14 cellular contexts compared by ENCODE assay signal in genomic region chr17:82035488-82035887, GRCh38. TPM values are rescaled to one million over a fixed set of nuclear protein-coding genes. Genes with fewer than 3 reads are reported as not detected.
DNase-seq lines count a peak whose midpoint lies in the region; ATAC-seq and TF ChIP-seq lines count a peak whose summit lies in the region.
"Had no signal": no experiment of that assay in that cellular context is flagged by ENCODE, and none has a peak within 500 bp of the region (broad histone marks: within the 10 kb centered on the region; RNA-seq: fewer than 3 reads in every experiment).

No MANE protein-coding gene starts in this region.

- CTCF ChIA-PET in PC-3 (lab: Charles Lee) = no interaction called here

- no peak for DNase-seq in activated T-cell treated with anti-CD3 and anti-CD28 coated beads, Interleukin-2, amount 50 U/mL, for 72 hours
- DNase-seq in activated T-cell treated with anti-CD3 and anti-CD28 coated beads for 4 hours (no peak), PC-3 (no peak), foreskin keratinocyte (no peak), T1000 (lab: John Stamatoyannopoulos, UW) (no peak), inferior parietal cortex (ENCODE audit: extremely low spot score) (no peak)
- DNase-seq in effector memory CD8-positive, alpha-beta T cell = no peak
- DNase-seq: DMS153, HCEC 1CT, lower lobe of right lung, NCI-H2029, small intestine had no signal

- no peak overlapping the region for H3K27ac Mint-ChIP-seq in activated T-cell treated with anti-CD3 and anti-CD28 coated beads, Interleukin-2, amount 50 U/mL, for 72 hours
- peak overlapping the region in 1 of 2 donors; percentile 57 for H3K27ac Mint-ChIP-seq in effector memory CD8-positive, alpha-beta T cell

- H3K4me3 Mint-ChIP-seq in activated T-cell treated with anti-CD3 and anti-CD28 coated beads, Interleukin-2, amount 50 U/mL, for 72 hours = peak overlapping the region; percentile 41 to 86
- peak overlapping the region; percentile 82 to 88 for H3K4me3 Mint-ChIP-seq in effector memory CD8-positive, alpha-beta T cell

- H3K4me1 ChIP-seq in PC-3 (ENCODE audit: insufficient read depth, low read length) = peaks cover 25% of the 10 kb centered on the region
- H3K4me1 ChIP-seq in skeletal muscle satellite cell (ENCODE audit: control insufficient read depth, insufficient read depth, low read length) = peaks cover 25% of the 10 kb centered on the region
- H3K4me1 ChIP-seq in foreskin keratinocyte = no peaks in the 10 kb centered on the region

- H3K27me3 Mint-ChIP-seq in activated T-cell treated with anti-CD3 and anti-CD28 coated beads, Interleukin-2, amount 50 U/mL, for 72 hours (ENCODE audit: low read depth) = no peaks in the 10 kb centered on the region
- H3K27me3 Mint-ChIP-seq in effector memory CD8-positive, alpha-beta T cell = no peaks in the 10 kb centered on the region

- H3K9me3 Mint-ChIP-seq in activated T-cell treated with anti-CD3 and anti-CD28 coated beads, Interleukin-2, amount 50 U/mL, for 72 hours = no peaks in the 10 kb centered on the region
- no peaks in the 10 kb centered on the region for H3K9me3 Mint-ChIP-seq in effector memory CD8-positive, alpha-beta T cell

- no peaks in the 10 kb centered on the region for H3K9me2 ChIP-seq in PC-3 (replicated peaks; ENCODE audit: low read length)

- H3K36me3 ChIP-seq in PC-3 (ENCODE audit: low read depth, low read length) = no peaks in the 10 kb centered on the region
- no peaks in the 10 kb centered on the region for H3K36me3 ChIP-seq in skeletal muscle satellite cell (ENCODE audit: insufficient read depth, low read length)
- H3K36me3 ChIP-seq: ascending aorta, lower lobe of right lung had no signal

- peaks cover 8% of the 10 kb centered on the region; the same call in 1 of the 2 replicates for H4K20me1 ChIP-seq in PC-3 (ENCODE audit: low read length)

- no peak for ATAC-seq in activated T-cell treated with anti-CD3 and anti-CD28 coated beads, Interleukin-2, amount 50 U/mL, for 72 hours (replicated peaks in 1 of 2)
- ATAC-seq in PC-3 (no peak), foreskin keratinocyte (no peak)
- no peak for ATAC-seq in effector memory CD8-positive, alpha-beta T cell (replicated peaks)
- ATAC-seq: lower lobe of right lung had no signal

- H3K27me3 ChIP-seq in PC-3 (ENCODE audit: low read length) (no peaks in the 10 kb centered on the region), skeletal muscle satellite cell (ENCODE audit: control insufficient read depth, insufficient read depth, low read length) (no peaks in the 10 kb centered on the region), foreskin keratinocyte (peaks cover 2% of the 10 kb centered on the region)

- H3K27ac ChIP-seq in PC-3 (ENCODE audit: low read length) (no peak overlapping the region), foreskin keratinocyte (no peak overlapping the region)
- H3K27ac ChIP-seq: lower lobe of right lung had no signal

- intact Hi-C loops in PC-3 (cut with micrococcal nuclease) = loop anchor here (5.0 kb wide), 1 partner anchor 62 kb away; the partner anchor contains the start of gene FASN

- H2AFZ ChIP-seq in PC-3 (ENCODE audit: low read length) = no peak overlapping the region

- H3F3A ChIP-seq in PC-3 (ENCODE audit: low read length, unreplicated experiment) = no peaks in the 10 kb centered on the region

- H3K9ac ChIP-seq in PC-3 (ENCODE audit: low read length) (no peak overlapping the region), skeletal muscle satellite cell (ENCODE audit: low read depth, low read length) (no peak overlapping the region)

- TF ChIP-seq CTCF in PC-3 (conservative IDR thresholded peaks at IDR 0.05; ENCODE audit: low read depth, low read length) (no peak), foreskin keratinocyte (conservative IDR thresholded peaks at IDR 0.05) (no peak)

- no peaks in the 10 kb centered on the region for H3K36me3 Mint-ChIP-seq in activated T-cell treated with anti-CD3 and anti-CD28 coated beads, Interleukin-2, amount 50 U/mL, for 72 hours (ENCODE audit: insufficient read depth in 2 of 2)
- H3K36me3 Mint-ChIP-seq in effector memory CD8-positive, alpha-beta T cell (ENCODE audit: insufficient read depth) = peaks cover 13% of the 10 kb centered on the region

- H3K4me3 ChIP-seq in PC-3 (ENCODE audit: low read length) (peak overlapping the region; percentile 28; the same call in 1 of the 2 replicates), skeletal muscle satellite cell (ENCODE audit: low read length) (no peak overlapping the region)
- H3K4me3 ChIP-seq: lower lobe of right lung had no signal

- peaks cover 12% of the 10 kb centered on the region for H3K4me1 Mint-ChIP-seq in activated T-cell treated with anti-CD3 and anti-CD28 coated beads, Interleukin-2, amount 50 U/mL, for 72 hours (ENCODE audit: low read depth)
- peaks cover 19 to 23% of the 10 kb centered on the region in 2 donors for H3K4me1 Mint-ChIP-seq in effector memory CD8-positive, alpha-beta T cell (ENCODE audit: low read depth in 2 of 2)

- peaks cover 17% of the 10 kb centered on the region for H3K79me2 ChIP-seq in PC-3 (ENCODE audit: low read length)

- POLR2A ChIA-PET in PC-3 (lab: Charles Lee; ENCODE audit: unreplicated experiment) = no interaction called here

- H3K9me3 ChIP-seq in PC-3 (ENCODE audit: low read length) (no peaks in the 10 kb centered on the region), skeletal muscle satellite cell (replicated peaks; ENCODE audit: low read length) (no peaks in the 10 kb centered on the region)
- H3K9me3 ChIP-seq: ascending aorta, lower lobe of right lung had no signal

- no TSS peak for BruUV-seq in PC-3 (replicated peaks; lab: Mats Ljungman, UMichigan)

- H3K4me2 ChIP-seq in PC-3 (ENCODE audit: low read length) (peak overlapping the region; percentile 93), skeletal muscle satellite cell (ENCODE audit: low read length) (peak overlapping the region; percentile 99)

RNA-seq across cellular contexts. Expression of gene DCXR, which starts 2.0 kb away (rescaled TPM):
- 100 to 1,000 TPM; 114 to 125 TPM for total RNA-seq in activated T-cell treated with anti-CD3 and anti-CD28 coated beads, Interleukin-2, amount 50 U/mL, for 72 hours
- total RNA-seq in PC-3 (2014; rRNA removed) = 135 and 142 TPM in 2 replicates
- 49.1 and 63.1 TPM in 2 replicates for total RNA-seq in skeletal muscle satellite cell (2012; rRNA removed)
- 59.6 and 69.0 TPM in 2 replicates for total RNA-seq in foreskin keratinocyte
- polyA plus RNA-seq in foreskin keratinocyte = 97.4 and 98.0 TPM in 2 replicates

RNA-seq across cellular contexts. Expression of gene RAC3, which starts 4.0 kb away (rescaled TPM):
- 10 to 100 TPM in 1 of 2 donors, 1 to 10 TPM in 1; 8.5 to 13.1 TPM for total RNA-seq in activated T-cell treated with anti-CD3 and anti-CD28 coated beads, Interleukin-2, amount 50 U/mL, for 72 hours
- total RNA-seq in PC-3 (2014; rRNA removed) (46.8 and 52.2 TPM in 2 replicates), foreskin keratinocyte (27.5 and 30.2 TPM in 2 replicates)
- 9.6 and 15.5 TPM in 2 replicates for total RNA-seq in skeletal muscle satellite cell (2012; rRNA removed)
- 43.9 and 46.1 TPM in 2 replicates for polyA plus RNA-seq in foreskin keratinocyte
- total RNA-seq: ascending aorta had no signal

RNA-seq across cellular contexts. Expression of gene LRRC45, which starts 12.4 kb away (rescaled TPM):
- total RNA-seq in activated T-cell treated with anti-CD3 and anti-CD28 coated beads, Interleukin-2, amount 50 U/mL, for 72 hours = 10 to 100 TPM; 11.8 to 15.4 TPM
- total RNA-seq in PC-3 (2014; rRNA removed) = 71.5 and 90.0 TPM in 2 replicates
- 8.6 and 13.5 TPM in 2 replicates for total RNA-seq in skeletal muscle satellite cell (2012; rRNA removed)
- 15.9 and 16.2 TPM in 2 replicates for total RNA-seq in foreskin keratinocyte
- 12.7 and 12.8 TPM in 2 replicates for polyA plus RNA-seq in foreskin keratinocyte

RNA-seq across cellular contexts. Expression of gene CENPX, which starts 12.8 kb away (rescaled TPM):
- total RNA-seq in activated T-cell treated with anti-CD3 and anti-CD28 coated beads, Interleukin-2, amount 50 U/mL, for 72 hours = 10 to 100 TPM; 32.2 to 44.0 TPM
- 344 and 390 TPM in 2 replicates for total RNA-seq in PC-3 (2014; rRNA removed)
- total RNA-seq in skeletal muscle satellite cell (2012; rRNA removed) = 51.5 and 63.9 TPM in 2 replicates
- total RNA-seq in foreskin keratinocyte = 87.1 and 87.4 TPM in 2 replicates
- polyA plus RNA-seq in foreskin keratinocyte = 135 and 144 TPM in 2 replicates

RNA-seq across cellular contexts. Expression of gene RFNG, which starts 16.1 kb away (rescaled TPM):
- total RNA-seq in activated T-cell treated with anti-CD3 and anti-CD28 coated beads, Interleukin-2, amount 50 U/mL, for 72 hours = 10 to 100 TPM; 31.0 to 42.2 TPM
- total RNA-seq in PC-3 (2014; rRNA removed) (46.7 and 46.8 TPM in 2 replicates), foreskin keratinocyte (25.0 and 25.9 TPM in 2 replicates)
- 29.5 and 31.2 TPM in 2 replicates for total RNA-seq in skeletal muscle satellite cell (2012; rRNA removed)
- 32.1 and 38.1 TPM in 2 replicates for polyA plus RNA-seq in foreskin keratinocyte
